39 cellular contexts compared by ENCODE assay signal in genomic region chr11:43164831-43165230, GRCh38.
"Had no signal": no experiment of that assay in that cellular context is flagged by ENCODE, and none has a peak within 500 bp of the region (broad histone marks: within the 10 kb centered on the region; RNA-seq: fewer than 3 reads in every experiment).

No MANE protein-coding gene starts in this region.

- H3K27ac ChIP-seq: adrenal gland, ascending aorta, body of pancreas, brain microvascular endothelial cell, breast epithelium, cardiac muscle cell had no signal

- H3K9me3 Mint-ChIP-seq: activated naive CD4-positive, alpha-beta T cell treated with anti-CD3 and anti-CD28 coated beads for 36 hours; activated naive CD4-positive, alpha-beta T cell treated with anti-CD3 and anti-CD28 coated beads, Interleukin-2, amount 10 ng/mL, durations not matched to agents 7 days and 5 days had no signal

- H3K36me3 Mint-ChIP-seq: activated naive CD4-positive, alpha-beta T cell treated with anti-CD3 and anti-CD28 coated beads, Interleukin-2, amount 10 ng/mL, durations not matched to agents 7 days and 5 days; activated naive CD4-positive, alpha-beta T cell treated with anti-CD3 and anti-CD28 coated beads, Interleukin-2, amount 50 U/mL, for 24 hours; activated naive CD8-positive, alpha-beta T cell; activated naive CD8-positive, alpha-beta T cell treated with anti-CD3 and anti-CD28 coated beads for 36 hours; activated naive CD8-positive, alpha-beta T cell treated with anti-CD3 and anti-CD28 coated beads, Interleukin-2, amount 10 ng/mL, durations not matched to agents 7 days and 5 days; brain had no signal

- H3K9me3 ChIP-seq: adrenal gland, ascending aorta, breast epithelium had no signal

- DNase-seq: activated effector memory CD4-positive, alpha-beta T cell treated with anti-CD3 and anti-CD28 coated beads, Interleukin-2, amount 50 U/mL, for 16 hours; activated effector memory CD4-positive, alpha-beta T cell treated with Interleukin-2 at 50 U/mL for 16 hours; activated gamma-delta T cell; activated gamma-delta T cell treated with Interleukin-2 at 50 U/mL for 16 hours; activated naive CD4-positive, alpha-beta T cell; activated naive CD4-positive, alpha-beta T cell treated with anti-CD3 and anti-CD28 coated beads for 36 hours; activated naive CD4-positive, alpha-beta T cell treated with anti-CD3 and anti-CD28 coated beads, Interleukin-2, amount 10 ng/mL, durations not matched to agents 7 days and 5 days; activated naive CD4-positive, alpha-beta T cell treated with anti-CD3 and anti-CD28 coated beads, Interleukin-2, amount 50 U/mL, for 16 hours; activated naive CD4-positive, alpha-beta T cell treated with Interleukin-2 at 50 U/mL for 16 hours; activated naive CD8-positive, alpha-beta T cell treated with anti-CD3 and anti-CD28 coated beads for 36 hours; activated naive CD8-positive, alpha-beta T cell treated with anti-CD3 and anti-CD28 coated beads, Interleukin-2, amount 10 ng/mL, durations not matched to agents 7 days and 5 days; activated naive CD8-positive, alpha-beta T cell treated with anti-CD3 and anti-CD28 coated beads, Interleukin-2, amount 50 U/mL, for 24 hours; activated T-cell treated with anti-CD3 and anti-CD28 coated beads for 4 hours; activated T-cell treated with anti-CD3 and anti-CD28 coated beads, Interleukin-2, amount 50 U/mL, for 1 hour; activated T-cell treated with anti-CD3 and anti-CD28 coated beads, Interleukin-2, amount 50 U/mL, for 24 hours; activated T-cell treated with anti-CD3 and anti-CD28 coated beads, Interleukin-2, amount 50 U/mL, for 4 hours; activated T-cell treated with anti-CD3 and anti-CD28 coated beads, Interleukin-2, amount 50 U/mL, for 48 hours; activated T-cell treated with anti-CD3 and anti-CD28 coated beads, Interleukin-2, amount 50 U/mL, for 72 hours; adrenal gland; amniotic stem cell; amygdala; anterior cingulate cortex; aorta; body of pancreas; brain microvascular endothelial cell; caudate nucleus; central memory CD4-positive, alpha-beta T cell; cerebellar nuclear complex had no signal

- H3K27ac Mint-ChIP-seq: activated naive CD4-positive, alpha-beta T cell treated with anti-CD3 and anti-CD28 coated beads for 36 hours; activated naive CD4-positive, alpha-beta T cell treated with anti-CD3 and anti-CD28 coated beads, Interleukin-2, amount 10 ng/mL, durations not matched to agents 7 days and 5 days; activated naive CD4-positive, alpha-beta T cell treated with anti-CD3 and anti-CD28 coated beads, Interleukin-2, amount 50 U/mL, for 24 hours; activated naive CD4-positive, alpha-beta T cell treated with anti-CD3 and anti-CD28 coated beads, Interleukin-2, amount 50 U/mL, for 72 hours; activated naive CD8-positive, alpha-beta T cell; activated naive CD8-positive, alpha-beta T cell treated with anti-CD3 and anti-CD28 coated beads for 36 hours; activated naive CD8-positive, alpha-beta T cell treated with anti-CD3 and anti-CD28 coated beads, Interleukin-2, amount 10 ng/mL, durations not matched to agents 7 days and 5 days; activated naive CD8-positive, alpha-beta T cell treated with anti-CD3 and anti-CD28 coated beads, Interleukin-2, amount 50 U/mL, for 24 hours; activated T-cell treated with anti-CD3 and anti-CD28 coated beads, Interleukin-2, amount 50 U/mL, for 24 hours; activated T-cell treated with anti-CD3 and anti-CD28 coated beads, Interleukin-2, amount 50 U/mL, for 72 hours; activated T-helper 1 cell treated with anti-CD3 and anti-CD28 coated beads, Interleukin-12 subunit alpha, Interleukin-12 subunit beta, Interleukin-2, Interleukin-4 antibody, amounts not matched to agents 30 ng/mL and 10 ng/mL and 1 ng/mL, durations not matched to agents 14 hours and 24 hours and 36 hours; activated T-helper 17 cell treated with anti-CD3 and anti-CD28 coated beads, Interleukin-2, amount 50 U/mL, for 72 hours; activated T-helper 2 cell treated with anti-CD3 and anti-CD28 coated beads, Interferon-gamma antibody, Interleukin-2, Interleukin-4, amounts not matched to agents 10 μg/mL and 5 μg/mL and 100 μg/mL, durations not matched to agents 14 hours and 24 hours and 36 hours; brain had no signal

- H3K36me3 ChIP-seq: adrenal gland, ascending aorta, brain microvascular endothelial cell, breast epithelium, cardiac muscle cell had no signal

- H3K4me3 Mint-ChIP-seq: activated naive CD4-positive, alpha-beta T cell treated with anti-CD3 and anti-CD28 coated beads for 36 hours; activated naive CD4-positive, alpha-beta T cell treated with anti-CD3 and anti-CD28 coated beads, Interleukin-2, amount 10 ng/mL, durations not matched to agents 7 days and 5 days; activated naive CD4-positive, alpha-beta T cell treated with anti-CD3 and anti-CD28 coated beads, Interleukin-2, amount 50 U/mL, for 24 hours; activated naive CD8-positive, alpha-beta T cell; activated naive CD8-positive, alpha-beta T cell treated with anti-CD3 and anti-CD28 coated beads for 36 hours; activated naive CD8-positive, alpha-beta T cell treated with anti-CD3 and anti-CD28 coated beads, Interleukin-2, amount 10 ng/mL, durations not matched to agents 7 days and 5 days; activated naive CD8-positive, alpha-beta T cell treated with anti-CD3 and anti-CD28 coated beads, Interleukin-2, amount 50 U/mL, for 24 hours; activated T-cell treated with anti-CD3 and anti-CD28 coated beads, Interleukin-2, amount 50 U/mL, for 24 hours; activated T-cell treated with anti-CD3 and anti-CD28 coated beads, Interleukin-2, amount 50 U/mL, for 4 hours; activated T-cell treated with anti-CD3 and anti-CD28 coated beads, Interleukin-2, amount 50 U/mL, for 72 hours; activated T-helper 1 cell treated with anti-CD3 and anti-CD28 coated beads, Interleukin-12 subunit alpha, Interleukin-12 subunit beta, Interleukin-2, Interleukin-4 antibody, amounts not matched to agents 30 ng/mL and 10 ng/mL and 1 ng/mL, durations not matched to agents 14 hours and 24 hours and 36 hours; activated T-helper 17 cell treated with anti-CD3 and anti-CD28 coated beads, Interleukin-2, amount 50 U/mL, for 72 hours; brain; central memory CD8-positive, alpha-beta T cell had no signal

- H3K4me1 Mint-ChIP-seq: activated naive CD4-positive, alpha-beta T cell treated with anti-CD3 and anti-CD28 coated beads, Interleukin-2, amount 10 ng/mL, durations not matched to agents 7 days and 5 days; activated naive CD4-positive, alpha-beta T cell treated with anti-CD3 and anti-CD28 coated beads, Interleukin-2, amount 50 U/mL, for 24 hours; activated naive CD8-positive, alpha-beta T cell treated with anti-CD3 and anti-CD28 coated beads for 36 hours; activated naive CD8-positive, alpha-beta T cell treated with anti-CD3 and anti-CD28 coated beads, Interleukin-2, amount 10 ng/mL, durations not matched to agents 7 days and 5 days; activated naive CD8-positive, alpha-beta T cell treated with anti-CD3 and anti-CD28 coated beads, Interleukin-2, amount 50 U/mL, for 24 hours; activated T-helper 17 cell treated with anti-CD3 and anti-CD28 coated beads, Interleukin-2, amount 50 U/mL, for 72 hours; brain; central memory CD8-positive, alpha-beta T cell had no signal

- H3K27me3 ChIP-seq: adrenal gland, ascending aorta, body of pancreas, brain microvascular endothelial cell, breast epithelium, cardiac muscle cell had no signal

- H3K4me3 ChIP-seq: adrenal gland, ascending aorta, body of pancreas, breast epithelium, cardiac muscle cell had no signal

- H3K27me3 Mint-ChIP-seq: activated naive CD4-positive, alpha-beta T cell treated with anti-CD3 and anti-CD28 coated beads, Interleukin-2, amount 10 ng/mL, durations not matched to agents 7 days and 5 days; activated naive CD4-positive, alpha-beta T cell treated with anti-CD3 and anti-CD28 coated beads, Interleukin-2, amount 50 U/mL, for 24 hours; activated naive CD8-positive, alpha-beta T cell; activated naive CD8-positive, alpha-beta T cell treated with anti-CD3 and anti-CD28 coated beads, Interleukin-2, amount 10 ng/mL, durations not matched to agents 7 days and 5 days; activated naive CD8-positive, alpha-beta T cell treated with anti-CD3 and anti-CD28 coated beads, Interleukin-2, amount 50 U/mL, for 24 hours; activated T-cell treated with anti-CD3 and anti-CD28 coated beads, Interleukin-2, amount 50 U/mL, for 24 hours; central memory CD8-positive, alpha-beta T cell had no signal
